In the genomic region with DNA sequence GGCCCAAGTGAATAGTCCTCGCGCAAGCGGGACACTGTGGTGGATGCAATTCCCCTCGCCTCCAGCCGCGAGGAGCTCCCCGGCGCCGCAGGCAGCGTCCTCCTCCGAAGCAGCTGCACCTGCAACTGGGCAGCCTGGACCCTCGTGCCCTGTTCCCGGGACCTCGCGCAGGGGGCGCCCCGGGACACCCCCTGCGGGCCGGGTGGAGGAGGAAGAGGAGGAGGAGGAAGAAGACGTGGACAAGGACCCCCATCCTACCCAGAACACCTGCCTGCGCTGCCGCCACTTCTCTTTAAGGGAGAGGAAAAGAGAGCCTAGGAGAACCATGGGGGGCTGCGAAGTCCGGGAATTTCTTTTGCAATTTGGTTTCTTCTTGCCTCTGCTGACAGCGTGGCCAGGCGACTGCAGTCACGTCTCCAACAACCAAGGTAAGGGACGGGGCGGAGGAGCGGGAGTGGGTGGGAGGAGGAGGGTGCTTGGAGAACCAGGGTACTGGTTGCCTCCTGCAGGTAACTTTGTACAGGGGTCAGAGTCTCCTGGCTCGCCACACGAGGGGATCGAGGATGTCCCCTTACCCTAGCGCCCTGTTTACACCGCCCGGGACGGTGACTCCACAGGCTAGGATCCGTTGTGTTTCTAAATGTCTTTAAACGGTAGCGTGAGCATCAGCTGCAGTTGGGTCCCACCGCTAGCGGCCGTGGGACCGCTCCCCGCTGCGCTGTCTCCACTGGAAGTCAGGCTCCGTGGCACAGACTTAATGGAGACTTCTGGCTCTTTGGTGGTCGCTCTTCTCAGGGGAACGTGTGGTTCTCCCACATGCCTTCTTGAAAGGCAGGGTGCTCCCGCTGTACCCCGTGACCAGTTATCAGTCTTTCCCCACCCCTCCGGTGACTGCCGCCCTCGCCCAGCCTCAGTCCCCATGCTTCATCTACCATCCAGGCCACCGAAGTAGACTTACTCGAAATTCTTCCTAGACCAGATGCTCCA, we compare ENCODE assay signal across 8 cellular contexts.
A peak's percentile ranks its signal among the peaks of the same experiment; 100 is the strongest.
DNase-seq lines count a peak whose midpoint lies in the region; ATAC-seq lines count a peak whose summit lies in the region.

A gene (plus strand): TSS at position 14 of the 987 bp plus-strand sequence.

- H3K27me3 ChIP-seq in iPS-15b (ENCODE audit: control insufficient read depth, insufficient read depth, low read length) = peaks cover 38% of the 10 kb centered on the region

- peaks cover 8% of the 10 kb centered on the region for H3K4me1 Mint-ChIP-seq in activated naive CD8-positive, alpha-beta T cell (ENCODE audit: low read depth)
- H3K4me1 Mint-ChIP-seq in stimulated activated memory B cell treated with anti-CD40 and anti-IgM and Interleukin-4, amounts not matched to agents 10 μg/mL and 1 μg/mL and 100 μg/mL, for 72 hours = peaks cover 7% of the 10 kb centered on the region

- DNase-seq in activated CD4-positive, alpha-beta T cell treated with anti-CD3 and anti-CD28 coated beads for 48 hours = peak; percentile 3
- no peak for DNase-seq in activated CD4-positive, alpha-beta T cell treated with anti-CD3 and anti-CD28 coated beads, Interleukin-2, amount 50 U/mL, for 1 hour
- no peak for DNase-seq in NCI-H2196 (lab: John Stamatoyannopoulos, UW; ENCODE audit: unreplicated experiment)

- no peaks in the 10 kb centered on the region for H3K4me1 ChIP-seq in iPS-15b (ENCODE audit: control insufficient read depth, insufficient read depth, low read length)

- peak within 1 kb of the TSS; percentile 56 for H3K4me3 Mint-ChIP-seq in activated naive CD8-positive, alpha-beta T cell
- peak within 1 kb of the TSS; percentile 62 for H3K4me3 Mint-ChIP-seq in stimulated activated memory B cell treated with anti-CD40 and anti-IgM and Interleukin-4, amounts not matched to agents 10 μg/mL and 1 μg/mL and 100 μg/mL, for 72 hours

- H3K36me3 Mint-ChIP-seq in activated naive CD8-positive, alpha-beta T cell = no peaks in the 10 kb centered on the region
- no peaks in the 10 kb centered on the region for H3K36me3 Mint-ChIP-seq in stimulated activated memory B cell treated with anti-CD40 and anti-IgM and Interleukin-4, amounts not matched to agents 10 μg/mL and 1 μg/mL and 100 μg/mL, for 72 hours

- peaks cover 22% of the 10 kb centered on the region for H3K27me3 Mint-ChIP-seq in activated naive CD8-positive, alpha-beta T cell
- H3K27me3 Mint-ChIP-seq in stimulated activated memory B cell treated with anti-CD40 and anti-IgM and Interleukin-4, amounts not matched to agents 10 μg/mL and 1 μg/mL and 100 μg/mL, for 72 hours = peaks cover 33% of the 10 kb centered on the region

- H3K9me3 ChIP-seq in iPS-15b (ENCODE audit: control insufficient read depth, insufficient read depth, low read length) = no peaks in the 10 kb centered on the region

- H3K9me3 Mint-ChIP-seq in activated naive CD8-positive, alpha-beta T cell (ENCODE audit: low read depth) = no peaks in the 10 kb centered on the region
- no peaks in the 10 kb centered on the region for H3K9me3 Mint-ChIP-seq in stimulated activated memory B cell treated with anti-CD40 and anti-IgM and Interleukin-4, amounts not matched to agents 10 μg/mL and 1 μg/mL and 100 μg/mL, for 72 hours

- no peak within 1 kb of the TSS for H3K9ac ChIP-seq in iPS-15b (ENCODE audit: low read depth, low read length)

- ATAC-seq in stimulated activated memory B cell treated with anti-CD40 and anti-IgM and Interleukin-4, amounts not matched to agents 10 μg/mL and 1 μg/mL and 100 μg/mL, for 72 hours = no peak
- ATAC-seq in HG03280 (IDR thresholded peaks at IDR 0.05; ENCODE audit: unreplicated experiment) (no peak), GM21423 (IDR thresholded peaks at IDR 0.05; ENCODE audit: unreplicated experiment) (no peak)

- no peaks in the 10 kb centered on the region for H3K36me3 ChIP-seq in iPS-15b (ENCODE audit: control insufficient read depth, insufficient read depth, low read length)

- peak within 1 kb of the TSS; percentile 78 for H3K4me3 ChIP-seq in iPS-15b (ENCODE audit: low read depth, low read length)

- H3K27ac Mint-ChIP-seq in activated naive CD8-positive, alpha-beta T cell = no peak within 1 kb of the TSS
- no peak within 1 kb of the TSS for H3K27ac Mint-ChIP-seq in stimulated activated memory B cell treated with anti-CD40 and anti-IgM and Interleukin-4, amounts not matched to agents 10 μg/mL and 1 μg/mL and 100 μg/mL, for 72 hours
